18 cellular contexts compared by ENCODE assay signal in genomic region chr22:27128461-27129080, GRCh38.
A peak's percentile ranks its signal among the peaks of the same experiment; 100 is the strongest.
DNase-seq lines count a peak whose midpoint lies in the region; ATAC-seq and TF ChIP-seq lines count a peak whose summit lies in the region.
"Had no signal": no experiment of that assay in that cellular context is flagged by ENCODE, and none has a peak within 500 bp of the region (broad histone marks: within the 10 kb centered on the region; RNA-seq: fewer than 3 reads in every experiment).

No MANE protein-coding gene starts in this region.

- H2AFZ ChIP-seq in PC-9, result no peak overlapping the region

- H3K27ac ChIP-seq in PC-9, result peak overlapping the region; percentile 73
- H3K27ac ChIP-seq in thyroid gland, result peak overlapping the region; percentile 55 to 76 (median 60)
- H3K27ac ChIP-seq: breast epithelium, gastrocnemius medialis, vagina had no signal

- POLR2A ChIA-PET in PC-9 (lab: Charles Lee; ENCODE audit: unreplicated experiment), result no interaction called here

- no peaks in the 10 kb centered on the region for H4K20me1 ChIP-seq in PC-9 (ENCODE audit: insufficient read depth)

- peak; percentile 9 for ATAC-seq in Right ventricle myocardium inferior
- ATAC-seq: gastrocnemius medialis had no signal

- peaks cover 38% of the 10 kb centered on the region for H3F3A ChIP-seq in PC-9 (ENCODE audit: insufficient read depth, low read depth)

- H3K9me2 ChIP-seq in PC-9 (ENCODE audit: insufficient read depth), result no peaks in the 10 kb centered on the region

- H3K4me3 ChIP-seq in PC-9 (no peak overlapping the region), thyroid gland (replicated peaks in 1 of 3) (no peak overlapping the region)
- H3K4me3 ChIP-seq: breast epithelium, gastrocnemius medialis, vagina had no signal

- intact Hi-C loops in Right ventricle myocardium inferior (cut with DNase I) (no loop called here), cardiac septum (cut with DNase I) (loop anchor here (10.0 kb wide), 1 partner anchor 454 kb away; no protein-coding TSS in a partner anchor), PC-9 (cut with micrococcal nuclease; ENCODE audit: unreplicated experiment) (no loop called here), thyroid gland (cut with DNase I) (no loop called here)

- H3K9me3 ChIP-seq in PC-9 (ENCODE audit: insufficient read depth, low read depth) (no peaks in the 10 kb centered on the region), thyroid gland (no peaks in the 10 kb centered on the region)
- H3K9me3 ChIP-seq: breast epithelium, gastrocnemius medialis, vagina had no signal

- no peak for TF ChIP-seq POLR2A in thyroid gland (IDR thresholded peaks at IDR 0.05)

- H3K4me2 ChIP-seq in PC-9, result peak overlapping the region; percentile 45

- TF ChIP-seq CTCF in PC-9 (conservative IDR thresholded peaks at IDR 0.05) (no peak), thyroid gland (IDR thresholded peaks at IDR 0.05) (peak in 1 of 6 experiments; percentile 15)

- H3K27me3 ChIP-seq in PC-9 (ENCODE audit: insufficient read depth, low read depth) (no peaks in the 10 kb centered on the region), thyroid gland (no peaks in the 10 kb centered on the region)
- H3K27me3 ChIP-seq: vagina had no signal

- WGBS in thyroid gland, 2 donors, result 27 to 32% methylated on average over 9 of the region's 9 CpGs

- H3K36me3 ChIP-seq in PC-9 (ENCODE audit: low read depth), result no peaks in the 10 kb centered on the region
- no peaks in the 10 kb centered on the region for H3K36me3 ChIP-seq in thyroid gland
- H3K36me3 ChIP-seq: breast epithelium, gastrocnemius medialis, vagina had no signal

- CTCF ChIA-PET in PC-9 (lab: Charles Lee), result no interaction called here

- H3K79me2 ChIP-seq in PC-9 (ENCODE audit: low read depth), result no peaks in the 10 kb centered on the region

- BruUV-seq in PC-9 (replicated peaks; lab: Mats Ljungman, UMichigan), result no TSS peak

- peaks cover 72% of the 10 kb centered on the region for H3K4me1 ChIP-seq in PC-9 (replicated peaks; ENCODE audit: insufficient read depth)
- H3K4me1 ChIP-seq in thyroid gland, result peaks cover 22 to 28% of the 10 kb centered on the region in 2 donors
- H3K4me1 ChIP-seq: breast epithelium, gastrocnemius medialis had no signal

- DNase-seq in Right ventricle myocardium inferior (ENCODE audit: missing footprints), result no peak
- no peak for DNase-seq in cardiac septum (ENCODE audit: low spot score)
- no peak for DNase-seq in PC-9
- peak; percentile 51 for DNase-seq in fibroblast of peridontal ligament (ENCODE audit: extremely low read depth)
- peak; percentile 77 to 81 for DNase-seq in thyroid gland
- DNase-seq in foreskin melanocyte, result no peak
- no peak for DNase-seq in NCI-H748 treated with DMSO at 0.1 percent for 48 hours (lab: John Stamatoyannopoulos, UW)
- DNase-seq in NK-92 treated with Interleukin-12 subunit alpha and Interleukin-12 subunit beta, amount 100 ng/mL, for 24 hours (lab: John Stamatoyannopoulos, UW), result no peak
- DNase-seq: activated CD4-positive, alpha-beta T cell treated with anti-CD3 and anti-CD28 coated beads for 1 hour; DND-41; gastrocnemius medialis; KBM-7; kidney glomerular epithelial cell; NCI-H1092; NCI-H2081 treated with DMSO at 0.1 percent for 48 hours; T-helper 9 cell had no signal

Comparison
In these comparisons a context has a peak if more than half of its experiments do, and no peak if none do; other contexts are left out.
1. DNase-seq: peak in fibroblast of peridontal ligament (single experiment) and thyroid gland (2 of 2); none in Right ventricle myocardium inferior (single experiment), cardiac septum (single experiment), PC-9 (0 of 2), foreskin melanocyte (single experiment), NCI-H748 treated with DMSO at 0.1 percent for 48 hours (single experiment) and NK-92 treated with Interleukin-12 subunit alpha and Interleukin-12 subunit beta, amount 100 ng/mL, for 24 hours (single experiment).